Comparison of ENCODE assay signal across 9 cellular contexts in genomic region chr11:65435330-65435931, GRCh38. TPM values are rescaled to one million over a fixed set of nuclear protein-coding genes. Genes with fewer than 3 reads are reported as not detected.
A peak's percentile ranks its signal among the peaks of the same experiment; 100 is the strongest.
DNase-seq lines count a peak whose midpoint lies in the region; ATAC-seq and TF ChIP-seq lines count a peak whose summit lies in the region.
"Had no signal": no experiment of that assay in that cellular context is flagged by ENCODE, and none has a peak within 500 bp of the region (broad histone marks: within the 10 kb centered on the region; RNA-seq: fewer than 3 reads in every experiment).

No MANE protein-coding gene starts in this region.

- ATAC-seq in activated T-cell treated with anti-CD3 and anti-CD28 coated beads, Interleukin-2, amount 50 U/mL, for 72 hours (replicated peaks in 1 of 2) = no peak
- ATAC-seq in activated T-cell treated with anti-CD3 and anti-CD28 coated beads, Interleukin-2, amount 50 U/mL, for 4 hours = no peak
- no peak for ATAC-seq in lower lobe of right lung
- no peak for ATAC-seq in HG03439 (IDR thresholded peaks at IDR 0.05; ENCODE audit: unreplicated experiment)

- peak overlapping the region; percentile 21 to 37 for H3K4me3 Mint-ChIP-seq in activated T-cell treated with anti-CD3 and anti-CD28 coated beads, Interleukin-2, amount 50 U/mL, for 72 hours
- no peak overlapping the region for H3K4me3 Mint-ChIP-seq in activated T-cell treated with anti-CD3 and anti-CD28 coated beads, Interleukin-2, amount 50 U/mL, for 4 hours
- H3K4me3 Mint-ChIP-seq in type B pancreatic cell = no peak overlapping the region

- H3K9me3 Mint-ChIP-seq in activated T-cell treated with anti-CD3 and anti-CD28 coated beads, Interleukin-2, amount 50 U/mL, for 72 hours = no peaks in the 10 kb centered on the region
- H3K9me3 Mint-ChIP-seq in activated T-cell treated with anti-CD3 and anti-CD28 coated beads, Interleukin-2, amount 50 U/mL, for 4 hours = no peaks in the 10 kb centered on the region
- no peaks in the 10 kb centered on the region for H3K9me3 Mint-ChIP-seq in type B pancreatic cell

- peaks cover 25 to 74% of the 10 kb centered on the region in 2 donors for H3K36me3 Mint-ChIP-seq in activated T-cell treated with anti-CD3 and anti-CD28 coated beads, Interleukin-2, amount 50 U/mL, for 72 hours (ENCODE audit: insufficient read depth in 2 of 2)
- peaks cover 41% of the 10 kb centered on the region for H3K36me3 Mint-ChIP-seq in activated T-cell treated with anti-CD3 and anti-CD28 coated beads, Interleukin-2, amount 50 U/mL, for 4 hours (ENCODE audit: insufficient read depth)
- H3K36me3 Mint-ChIP-seq in type B pancreatic cell = peaks cover 36% of the 10 kb centered on the region

- no peak for DNase-seq in activated T-cell treated with anti-CD3 and anti-CD28 coated beads, Interleukin-2, amount 50 U/mL, for 72 hours
- DNase-seq in activated T-cell treated with anti-CD3 and anti-CD28 coated beads, Interleukin-2, amount 50 U/mL, for 4 hours = no peak
- DNase-seq in cerebellar cortex (ENCODE audit: low spot score) = peak; percentile 11
- no peak for DNase-seq in lower lobe of right lung
- no peak for DNase-seq in type B pancreatic cell (ENCODE audit: extremely low spot score, unreplicated experiment)
- DNase-seq in SKM-1 treated with dmso at 0.1 percent for 144 hours (lab: John Stamatoyannopoulos, UW; ENCODE audit: unreplicated experiment) = no peak
- DNase-seq in NCI-H748 treated with DMSO at 0.1 percent for 48 hours (lab: John Stamatoyannopoulos, UW) = no peak
- DNase-seq: NCI-H2081 treated with DMSO at 0.1 percent for 48 hours had no signal

- no peaks in the 10 kb centered on the region for H3K27me3 ChIP-seq in lower lobe of right lung (ENCODE audit: low read depth)

- peaks cover 96% of the 10 kb centered on the region for H3K4me1 ChIP-seq in lower lobe of right lung

- H3K4me1 Mint-ChIP-seq in activated T-cell treated with anti-CD3 and anti-CD28 coated beads, Interleukin-2, amount 50 U/mL, for 72 hours (ENCODE audit: low read depth) = peaks cover 93% of the 10 kb centered on the region
- H3K4me1 Mint-ChIP-seq in activated T-cell treated with anti-CD3 and anti-CD28 coated beads, Interleukin-2, amount 50 U/mL, for 4 hours (ENCODE audit: low read depth) = peaks cover 76% of the 10 kb centered on the region
- peaks cover 24% of the 10 kb centered on the region for H3K4me1 Mint-ChIP-seq in type B pancreatic cell (ENCODE audit: unreplicated experiment)

- no peaks in the 10 kb centered on the region for H3K9me3 ChIP-seq in lower lobe of right lung

- H3K36me3 ChIP-seq in lower lobe of right lung = peaks cover 90% of the 10 kb centered on the region

- peak overlapping the region; percentile 33 for H3K27ac ChIP-seq in lower lobe of right lung

- no peak overlapping the region for H3K4me3 ChIP-seq in lower lobe of right lung

- peak overlapping the region; percentile 86 for H3K27ac Mint-ChIP-seq in activated T-cell treated with anti-CD3 and anti-CD28 coated beads, Interleukin-2, amount 50 U/mL, for 72 hours
- H3K27ac Mint-ChIP-seq in type B pancreatic cell = peak overlapping the region; percentile 26

- TF ChIP-seq CTCF in lower lobe of right lung (IDR thresholded peaks at IDR 0.05) (no peak), type B pancreatic cell (conservative IDR thresholded peaks at IDR 0.05) (no peak)

- intact Hi-C loops in lower lobe of right lung (cut with DNase I) = no loop called here

- no peaks in the 10 kb centered on the region for H3K27me3 Mint-ChIP-seq in activated T-cell treated with anti-CD3 and anti-CD28 coated beads, Interleukin-2, amount 50 U/mL, for 72 hours (ENCODE audit: low read depth)
- no peaks in the 10 kb centered on the region for H3K27me3 Mint-ChIP-seq in activated T-cell treated with anti-CD3 and anti-CD28 coated beads, Interleukin-2, amount 50 U/mL, for 4 hours (ENCODE audit: low read depth)
- H3K27me3 Mint-ChIP-seq in type B pancreatic cell = no peaks in the 10 kb centered on the region

RNA-seq across cellular contexts. Expression of gene NEAT1, which starts 12.8 kb away (rescaled TPM):
- 1,000 to 10,000 TPM in 1 of 2 donors, 100 to 1,000 TPM in 1; 678 to 1,151 TPM for total RNA-seq in activated T-cell treated with anti-CD3 and anti-CD28 coated beads, Interleukin-2, amount 50 U/mL, for 72 hours
- total RNA-seq in activated T-cell treated with anti-CD3 and anti-CD28 coated beads, Interleukin-2, amount 50 U/mL, for 4 hours = 100 to 1,000 TPM in 2 of 3 donors, 10 to 100 TPM in 1; 95.5 to 136 (median 123) TPM
- 980 TPM for total RNA-seq in lower lobe of right lung
- 229 and 395 TPM in 2 replicates for total RNA-seq in type B pancreatic cell (ENCODE audit: low replicate concordance)

RNA-seq across cellular contexts. Expression of gene FRMD8, which starts 49.0 kb away (rescaled TPM):
- 10 to 100 TPM; 43.5 to 47.2 TPM for total RNA-seq in activated T-cell treated with anti-CD3 and anti-CD28 coated beads, Interleukin-2, amount 50 U/mL, for 72 hours
- total RNA-seq in activated T-cell treated with anti-CD3 and anti-CD28 coated beads, Interleukin-2, amount 50 U/mL, for 4 hours = 10 to 100 TPM; 43.0 to 49.2 (median 44.9) TPM
- 22.6 TPM for total RNA-seq in lower lobe of right lung
- total RNA-seq in type B pancreatic cell (ENCODE audit: low replicate concordance) = 35.0 and 41.8 TPM in 2 replicates

RNA-seq across cellular contexts. Expression of gene SLC25A45, which starts 53.0 kb away (rescaled TPM):
- total RNA-seq in activated T-cell treated with anti-CD3 and anti-CD28 coated beads, Interleukin-2, amount 50 U/mL, for 72 hours = 10 to 100 TPM; 16.4 to 18.8 TPM
- total RNA-seq in activated T-cell treated with anti-CD3 and anti-CD28 coated beads, Interleukin-2, amount 50 U/mL, for 4 hours = 10 to 100 TPM in 1 of 3 donors, 1 to 10 TPM in 2; 7.0 to 11.1 (median 9.5) TPM
- total RNA-seq in lower lobe of right lung (13.0 TPM), type B pancreatic cell (ENCODE audit: low replicate concordance) (1.9 and 5.6 TPM in 2 replicates)

Comparison
In these comparisons a context has a peak if more than half of its experiments do, and no peak if none do; other contexts are left out.
1. H3K4me3 Mint-ChIP-seq: peak in activated T-cell treated with anti-CD3 and anti-CD28 coated beads, Interleukin-2, amount 50 U/mL, for 72 hours (2 of 2); none in activated T-cell treated with anti-CD3 and anti-CD28 coated beads, Interleukin-2, amount 50 U/mL, for 4 hours (single experiment) and type B pancreatic cell (single experiment).